In the genomic region with DNA sequence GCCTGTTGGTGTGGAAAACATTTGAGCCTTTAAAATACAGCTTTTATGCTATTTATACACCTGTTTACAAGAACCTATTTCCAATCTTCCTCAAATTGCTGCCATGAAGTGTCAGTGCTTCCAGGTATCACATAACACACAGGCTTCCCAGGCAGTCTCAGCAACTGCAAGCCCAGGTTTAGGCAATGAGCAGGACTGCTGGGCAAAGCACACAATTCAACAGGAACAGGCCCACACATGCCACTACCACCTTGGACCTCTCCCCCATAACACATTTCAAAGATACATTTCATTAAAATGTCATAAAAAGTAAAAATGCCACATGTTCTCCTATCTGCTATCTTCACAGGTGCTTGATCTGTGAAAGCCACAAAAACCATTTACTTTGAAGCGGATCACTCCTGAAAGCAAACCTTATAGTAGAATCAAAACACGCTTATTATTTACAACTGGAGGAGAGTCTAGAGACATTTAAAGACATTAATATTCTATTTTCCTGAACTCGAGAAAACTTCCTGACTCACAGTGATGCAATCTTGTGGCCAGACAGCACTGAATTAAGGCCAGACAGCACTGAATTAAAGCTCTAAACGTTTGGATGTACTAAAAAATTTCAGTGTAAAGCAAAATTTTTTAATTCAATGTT, we compare ENCODE assay signal across 11 cellular contexts. TPM values are rescaled to one million over a fixed set of nuclear protein-coding genes. Genes with fewer than 3 reads are reported as not detected.
DNase-seq lines count a peak whose midpoint lies in the region; ATAC-seq and TF ChIP-seq lines count a peak whose summit lies in the region.
"Had no signal": no experiment of that assay in that cellular context is flagged by ENCODE, and none has a peak within 500 bp of the region (broad histone marks: within the 10 kb centered on the region; RNA-seq: fewer than 3 reads in every experiment).

No MANE protein-coding gene starts in this region.

- H3K9me3 Mint-ChIP-seq in activated T-helper 1 cell treated with anti-CD3 and anti-CD28 coated beads, Interleukin-12 subunit alpha, Interleukin-12 subunit beta, Interleukin-2, Interleukin-4 antibody, amounts not matched to agents 30 ng/mL and 10 ng/mL and 1 ng/mL, durations not matched to agents 14 hours and 24 hours and 36 hours = no peaks in the 10 kb centered on the region

- H3K4me1 ChIP-seq in ACC112 (ENCODE audit: control insufficient read depth, insufficient read depth, low read length, unreplicated experiment) = peaks cover 61% of the 10 kb centered on the region
- H3K4me1 ChIP-seq in foreskin keratinocyte = peaks cover 34% of the 10 kb centered on the region
- H3K4me1 ChIP-seq in upper lobe of right lung = peaks cover 20% of the 10 kb centered on the region

- H3K27me3 Mint-ChIP-seq in activated T-helper 1 cell treated with anti-CD3 and anti-CD28 coated beads, Interleukin-12 subunit alpha, Interleukin-12 subunit beta, Interleukin-2, Interleukin-4 antibody, amounts not matched to agents 30 ng/mL and 10 ng/mL and 1 ng/mL, durations not matched to agents 14 hours and 24 hours and 36 hours (ENCODE audit: insufficient read depth) = no peaks in the 10 kb centered on the region

- peak overlapping the region; percentile 60 for H3K27ac ChIP-seq in ACC112 (ENCODE audit: low read depth, low read length)
- peak overlapping the region; percentile 5 for H3K27ac ChIP-seq in foreskin keratinocyte
- H3K27ac ChIP-seq in upper lobe of right lung = no peak overlapping the region

- no peak overlapping the region for H2AFZ ChIP-seq in ACC112 (ENCODE audit: low read length, unreplicated experiment)

- peaks cover 24% of the 10 kb centered on the region for H3K4me1 Mint-ChIP-seq in activated T-helper 1 cell treated with anti-CD3 and anti-CD28 coated beads, Interleukin-12 subunit alpha, Interleukin-12 subunit beta, Interleukin-2, Interleukin-4 antibody, amounts not matched to agents 30 ng/mL and 10 ng/mL and 1 ng/mL, durations not matched to agents 14 hours and 24 hours and 36 hours (ENCODE audit: low read depth)

- no peaks in the 10 kb centered on the region for H3K27me3 ChIP-seq in ACC112 (ENCODE audit: insufficient read depth, low read length)
- no peaks in the 10 kb centered on the region for H3K27me3 ChIP-seq in foreskin keratinocyte
- H3K27me3 ChIP-seq in upper lobe of right lung = no peaks in the 10 kb centered on the region

- H3K79me2 ChIP-seq in ACC112 (ENCODE audit: control insufficient read depth, insufficient read depth, low read length, unreplicated experiment) = peaks cover 28% of the 10 kb centered on the region

- DNase-seq in GM04503 (ENCODE audit: low read depth) (peak; percentile 31), foreskin keratinocyte (peak; percentile 66 to 82), upper lobe of right lung (no peak), G401 (ENCODE audit: low spot score) (no peak)
- DNase-seq in activated T-helper 1 cell treated with anti-CD3 and anti-CD28 coated beads, Interleukin-12 subunit alpha, Interleukin-12 subunit beta, Interleukin-2, Interleukin-4 antibody, amounts not matched to agents 30 ng/mL and 10 ng/mL and 1 ng/mL, durations not matched to agents 14 hours and 24 hours and 36 hours (ENCODE audit: low spot score) = no peak
- DNase-seq: DMS53, NCI-H1930, SW 1271 had no signal

- peak overlapping the region; percentile 14 for H3K27ac Mint-ChIP-seq in activated T-helper 1 cell treated with anti-CD3 and anti-CD28 coated beads, Interleukin-12 subunit alpha, Interleukin-12 subunit beta, Interleukin-2, Interleukin-4 antibody, amounts not matched to agents 30 ng/mL and 10 ng/mL and 1 ng/mL, durations not matched to agents 14 hours and 24 hours and 36 hours

- peaks cover 30% of the 10 kb centered on the region for H3K36me3 Mint-ChIP-seq in activated T-helper 1 cell treated with anti-CD3 and anti-CD28 coated beads, Interleukin-12 subunit alpha, Interleukin-12 subunit beta, Interleukin-2, Interleukin-4 antibody, amounts not matched to agents 30 ng/mL and 10 ng/mL and 1 ng/mL, durations not matched to agents 14 hours and 24 hours and 36 hours (ENCODE audit: low read depth)

- H3K9me3 ChIP-seq in upper lobe of right lung = no peaks in the 10 kb centered on the region

- H3K4me3 ChIP-seq in ACC112 (ENCODE audit: low read depth, low read length) = no peak overlapping the region
- H3K4me3 ChIP-seq in upper lobe of right lung = no peak overlapping the region

- H3K4me3 Mint-ChIP-seq in activated T-helper 1 cell treated with anti-CD3 and anti-CD28 coated beads, Interleukin-12 subunit alpha, Interleukin-12 subunit beta, Interleukin-2, Interleukin-4 antibody, amounts not matched to agents 30 ng/mL and 10 ng/mL and 1 ng/mL, durations not matched to agents 14 hours and 24 hours and 36 hours = no peak overlapping the region

- intact Hi-C loops in activated T-helper 1 cell treated with anti-CD3 and anti-CD28 coated beads, Interleukin-12 subunit alpha, Interleukin-12 subunit beta, Interleukin-2, Interleukin-4 antibody, amounts not matched to agents 30 ng/mL and 10 ng/mL and 1 ng/mL, durations not matched to agents 14 hours and 24 hours and 36 hours (cut with micrococcal nuclease) = no loop called here
- intact Hi-C loops in upper lobe of right lung (cut with DNase I) = no loop called here

- ATAC-seq in foreskin keratinocyte (peak; percentile 49), upper lobe of right lung (no peak), GM21515 (IDR thresholded peaks at IDR 0.05; ENCODE audit: unreplicated experiment) (no peak), HG02973 (IDR thresholded peaks at IDR 0.05; ENCODE audit: unreplicated experiment) (no peak)

- no peak for TF ChIP-seq CTCF in foreskin keratinocyte (conservative IDR thresholded peaks at IDR 0.05)
- no peak for TF ChIP-seq CTCF in upper lobe of right lung (IDR thresholded peaks at IDR 0.05)

- in situ Hi-C loops in G401 (cut with HindIII; ENCODE audit: low sequenced_read_pairs) = no loop called here

- H3K36me3 ChIP-seq in ACC112 (ENCODE audit: insufficient read depth, low read length) = peaks cover 30% of the 10 kb centered on the region
- H3K36me3 ChIP-seq in upper lobe of right lung = peaks cover 53% of the 10 kb centered on the region

RNA-seq across cellular contexts. Expression of a gene that starts 31.5 kb away (rescaled TPM):
- 53.8 and 60.1 TPM in 2 replicates for total RNA-seq in activated T-helper 1 cell treated with anti-CD3 and anti-CD28 coated beads, Interleukin-12 subunit alpha, Interleukin-12 subunit beta, Interleukin-2, Interleukin-4 antibody, amounts not matched to agents 30 ng/mL and 10 ng/mL and 1 ng/mL, durations not matched to agents 14 hours and 24 hours and 36 hours
- total RNA-seq in foreskin keratinocyte (36.5 and 40.6 TPM in 2 replicates), upper lobe of right lung (64.8 TPM)
- 8.9 and 9.5 TPM in 2 replicates for polyA plus RNA-seq in foreskin keratinocyte
- total RNA-seq in G401 (2014; rRNA removed; shearing (Covaris generic)) = 13.3 and 22.2 TPM in 2 replicates

Comparison
In these comparisons a context has a peak if more than half of its experiments do, and no peak if none do; other contexts are left out.
1. DNase-seq: peak in GM04503 (single experiment) and foreskin keratinocyte (2 of 2); none in activated T-helper 1 cell treated with anti-CD3 and anti-CD28 coated beads, Interleukin-12 subunit alpha, Interleukin-12 subunit beta, Interleukin-2, Interleukin-4 antibody, amounts not matched to agents 30 ng/mL and 10 ng/mL and 1 ng/mL, durations not matched to agents 14 hours and 24 hours and 36 hours (single experiment), upper lobe of right lung (single experiment) and G401 (single experiment).